Comparison of ENCODE assay signal across 8 cellular contexts in genomic region chr2:71453404-71454220, GRCh38. TPM values are rescaled to one million over a fixed set of nuclear protein-coding genes. Genes with fewer than 3 reads are reported as not detected.
DNase-seq lines count a peak whose midpoint lies in the region; ATAC-seq and TF ChIP-seq lines count a peak whose summit lies in the region.

DYSF (plus strand) TSS chr2:71453561.

- H3K36me3 ChIP-seq in WERI-Rb-1 (no peaks in the 10 kb centered on the region), gastroesophageal sphincter (no peaks in the 10 kb centered on the region), neuron (ENCODE audit: insufficient read depth, low read length) (no peaks in the 10 kb centered on the region)

- 0% methylated on average over 5 of the region's 66 CpGs; no CpG with 5 or more reads in 1 of the 2 donors for WGBS in gastroesophageal sphincter (ENCODE audit: low coverage in 1 of 2), 2 donors

- H3K4me1 ChIP-seq in gastroesophageal sphincter (peaks cover 11 to 85% (median 44%) of the 10 kb centered on the region in 3 donors), neuron (ENCODE audit: insufficient read depth, low read length) (peaks cover 22% of the 10 kb centered on the region)

- H2AFZ ChIP-seq in neuron (ENCODE audit: low read depth, low read length), result no peak within 1 kb of the TSS

- TF ChIP-seq POLR2A in gastroesophageal sphincter (IDR thresholded peaks at IDR 0.05), result no peak

- H3K9me3 Mint-ChIP-seq in activated CD8-positive, alpha-beta memory T cell treated with anti-CD3 and anti-CD28 coated beads, Interleukin-2, amount 10 ng/mL, durations not matched to agents 7 days and 5 days (ENCODE audit: low read depth), result no peaks in the 10 kb centered on the region

- H3K36me3 Mint-ChIP-seq in activated CD8-positive, alpha-beta memory T cell treated with anti-CD3 and anti-CD28 coated beads, Interleukin-2, amount 10 ng/mL, durations not matched to agents 7 days and 5 days, result no peaks in the 10 kb centered on the region

- TF ChIP-seq CTCF in WERI-Rb-1 (IDR thresholded peaks at IDR 0.05; ENCODE audit: low read depth, low read length) (no peak), gastroesophageal sphincter (IDR thresholded peaks at IDR 0.05) (no peak)

- peaks cover 25% of the 10 kb centered on the region for H3K4me1 Mint-ChIP-seq in activated CD8-positive, alpha-beta memory T cell treated with anti-CD3 and anti-CD28 coated beads, Interleukin-2, amount 10 ng/mL, durations not matched to agents 7 days and 5 days

- no peak within 1 kb of the TSS for H3K4me3 Mint-ChIP-seq in activated CD8-positive, alpha-beta memory T cell treated with anti-CD3 and anti-CD28 coated beads, Interleukin-2, amount 10 ng/mL, durations not matched to agents 7 days and 5 days

- H3K27ac Mint-ChIP-seq in activated CD8-positive, alpha-beta memory T cell treated with anti-CD3 and anti-CD28 coated beads, Interleukin-2, amount 10 ng/mL, durations not matched to agents 7 days and 5 days, result no peak within 1 kb of the TSS

- H3K9me3 ChIP-seq in WERI-Rb-1 (ENCODE audit: severe bottlenecking), result no peaks in the 10 kb centered on the region
- no peaks in the 10 kb centered on the region for H3K9me3 ChIP-seq in gastroesophageal sphincter
- no peaks in the 10 kb centered on the region for H3K9me3 ChIP-seq in neuron (ENCODE audit: low read length)

- H3K27ac ChIP-seq in WERI-Rb-1, result no peak within 1 kb of the TSS
- H3K27ac ChIP-seq in gastroesophageal sphincter, result peak within 1 kb of the TSS; percentile 59 to 87 (median 85)

- H3K4me3 ChIP-seq in WERI-Rb-1 (ENCODE audit: low read depth, low read length) (peak within 1 kb of the TSS; percentile 4), gastroesophageal sphincter (peak within 1 kb of the TSS; percentile 67 to 78), neuron (ENCODE audit: low read length) (peak within 1 kb of the TSS; percentile 27)

- H3K27me3 ChIP-seq in WERI-Rb-1 (ENCODE audit: insufficient read depth, low read depth, severe bottlenecking) (no peaks in the 10 kb centered on the region), gastroesophageal sphincter (no peaks in the 10 kb centered on the region), neuron (ENCODE audit: insufficient read depth, low read length) (peaks cover 39% of the 10 kb centered on the region)

- no peak for DNase-seq in activated CD8-positive, alpha-beta memory T cell treated with anti-CD3 and anti-CD28 coated beads, Interleukin-2, amount 10 ng/mL, durations not matched to agents 7 days and 5 days
- no peak for DNase-seq in activated CD8-positive, alpha-beta memory T cell treated with anti-CD3 and anti-CD28 coated beads, Interleukin-2, amount 50 U/mL, for 4 hours
- DNase-seq in WERI-Rb-1 (no peak), SKM-1 treated with dmso at 0.1 percent for 144 hours (lab: John Stamatoyannopoulos, UW; ENCODE audit: unreplicated experiment) (no peak)

- peak; percentile 14 for ATAC-seq in activated CD8-positive, alpha-beta memory T cell treated with anti-CD3 and anti-CD28 coated beads, Interleukin-2, amount 10 ng/mL, durations not matched to agents 7 days and 5 days
- ATAC-seq in gastroesophageal sphincter (peak; percentile 39), GM21360 (IDR thresholded peaks at IDR 0.05; ENCODE audit: unreplicated experiment) (no peak), HG03571 (IDR thresholded peaks at IDR 0.05; ENCODE audit: unreplicated experiment) (no peak)

- no peak for TF ChIP-seq EP300 in gastroesophageal sphincter (IDR thresholded peaks at IDR 0.05)

- CTCF ChIA-PET in activated CD8-positive, alpha-beta memory T cell treated with anti-CD3 and anti-CD28 coated beads, Interleukin-2, amount 10 ng/mL, durations not matched to agents 7 days and 5 days (lab: Charles Lee), result interaction anchor here (1.6 kb wide), 1 partner anchor 57 kb away, joined by 5 read pairs; no protein-coding TSS in a partner anchor

- peaks cover 58% of the 10 kb centered on the region for H3K27me3 Mint-ChIP-seq in activated CD8-positive, alpha-beta memory T cell treated with anti-CD3 and anti-CD28 coated beads, Interleukin-2, amount 10 ng/mL, durations not matched to agents 7 days and 5 days

RNA-seq across cellular contexts. Expression of gene DYSF, which starts in this region (rescaled TPM):
- total RNA-seq in activated CD8-positive, alpha-beta memory T cell treated with anti-CD3 and anti-CD28 coated beads, Interleukin-2, amount 10 ng/mL, durations not matched to agents 7 days and 5 days, result 1 to 10 TPM; 7.3 to 8.9 TPM
- 10 to 100 TPM; 11.0 to 50.1 (median 17.4) TPM for total RNA-seq in gastroesophageal sphincter

Comparison
In these comparisons a context has a peak if more than half of its experiments do, and no peak if none do; other contexts are left out.
1. ATAC-seq: peak in activated CD8-positive, alpha-beta memory T cell treated with anti-CD3 and anti-CD28 coated beads, Interleukin-2, amount 10 ng/mL, durations not matched to agents 7 days and 5 days (single experiment) and gastroesophageal sphincter (single experiment); none in GM21360 (single experiment) and HG03571 (single experiment).
2. H3K4me3 ChIP-seq: peak in every context shown above with its lines; median percentile 72 in gastroesophageal sphincter; 27 in neuron; 4 in WERI-Rb-1.